Comparison of ENCODE assay signal across 1 cellular context in genomic region chr6:36615018-36615761, GRCh38.
TF ChIP-seq lines count a peak whose summit lies in the region.

No MANE protein-coding gene starts in this region.

TF ChIP-seq in A549, 52 proteins besides CTCF, POLR2A, EP300 and RAD21 (continued from another document):
- TF ChIP-seq ELK1 (IDR thresholded peaks at IDR 0.05; ENCODE audit: low read depth, low read length) (no peak), TFCP2L1 (CRISPR knock-in tag; IDR thresholded peaks at IDR 0.05) (no peak), JUNB (IDR thresholded peaks at IDR 0.05) (no peak), CHD2 (IDR thresholded peaks at IDR 0.05; ENCODE audit: low read length, partially characterized antibody) (no peak), EHF (CRISPR knock-in tag; IDR thresholded peaks at IDR 0.05) (no peak), EHMT2 (IDR thresholded peaks at IDR 0.05; ENCODE audit: low read depth) (no peak), CBX2 (IDR thresholded peaks at IDR 0.05; ENCODE audit: borderline replicate concordance, low read depth) (no peak), PHF8 (IDR thresholded peaks at IDR 0.05; ENCODE audit: borderline replicate concordance, low read depth) (no peak), USF2 (IDR thresholded peaks at IDR 0.05) (no peak), MAFK (IDR thresholded peaks at IDR 0.05; ENCODE audit: partially characterized antibody) (peak; percentile 61), CHD4 (IDR thresholded peaks at IDR 0.05; ENCODE audit: borderline replicate concordance) (no peak)
